13 cellular contexts compared by ENCODE assay signal in genomic region chr2:7905756-7906155, GRCh38.
DNase-seq lines count a peak whose midpoint lies in the region.
"Had no signal": no experiment of that assay in that cellular context is flagged by ENCODE, and none has a peak within 500 bp of the region (broad histone marks: within the 10 kb centered on the region; RNA-seq: fewer than 3 reads in every experiment).

No MANE protein-coding gene starts in this region.

- intact Hi-C loops in posterior cingulate gyrus (cut with DNase I), result no loop called here

- DNase-seq in COLO668 (lab: John Stamatoyannopoulos, UW; ENCODE audit: unreplicated experiment) (peak; percentile 96), NCI-H1417 treated with DMSO at 0.1 percent for 48 hours (lab: John Stamatoyannopoulos, UW) (peak; percentile 79), NCI-H2171 treated with DMSO at 0.1 percent for 48 hours (lab: John Stamatoyannopoulos, UW) (peak; percentile 98), SHP77 treated with DMSO at 0.1 percent for 48 hours (lab: John Stamatoyannopoulos, UW) (peak; percentile 51), kidney tubule cell (ENCODE audit: low spot score) (no peak), posterior cingulate gyrus (no peak), putamen (ENCODE audit: low spot score) (no peak)
- no peak for DNase-seq in activated naive CD4-positive, alpha-beta T cell (lab: John Stamatoyannopoulos, UW)
- DNase-seq: dermis blood vessel endothelial cell; foreskin melanocyte; kidney glomerular epithelial cell; OCI-M1; stimulated activated CD4-positive, alpha-beta T cell treated with anti-CD3 and anti-CD28 coated beads, Interleukin-4, amount 100 ng/mL, for 24 hours had no signal

Comparison
In these comparisons a context has a peak if more than half of its experiments do, and no peak if none do; other contexts are left out.
1. DNase-seq: peak in COLO668 (single experiment), NCI-H1417 treated with DMSO at 0.1 percent for 48 hours (single experiment), NCI-H2171 treated with DMSO at 0.1 percent for 48 hours (single experiment) and SHP77 treated with DMSO at 0.1 percent for 48 hours (single experiment); none in activated naive CD4-positive, alpha-beta T cell (0 of 4), kidney tubule cell (single experiment), posterior cingulate gyrus (0 of 10) and putamen (single experiment).